Comparison of ENCODE assay signal across 17 cellular contexts in the genomic region with DNA sequence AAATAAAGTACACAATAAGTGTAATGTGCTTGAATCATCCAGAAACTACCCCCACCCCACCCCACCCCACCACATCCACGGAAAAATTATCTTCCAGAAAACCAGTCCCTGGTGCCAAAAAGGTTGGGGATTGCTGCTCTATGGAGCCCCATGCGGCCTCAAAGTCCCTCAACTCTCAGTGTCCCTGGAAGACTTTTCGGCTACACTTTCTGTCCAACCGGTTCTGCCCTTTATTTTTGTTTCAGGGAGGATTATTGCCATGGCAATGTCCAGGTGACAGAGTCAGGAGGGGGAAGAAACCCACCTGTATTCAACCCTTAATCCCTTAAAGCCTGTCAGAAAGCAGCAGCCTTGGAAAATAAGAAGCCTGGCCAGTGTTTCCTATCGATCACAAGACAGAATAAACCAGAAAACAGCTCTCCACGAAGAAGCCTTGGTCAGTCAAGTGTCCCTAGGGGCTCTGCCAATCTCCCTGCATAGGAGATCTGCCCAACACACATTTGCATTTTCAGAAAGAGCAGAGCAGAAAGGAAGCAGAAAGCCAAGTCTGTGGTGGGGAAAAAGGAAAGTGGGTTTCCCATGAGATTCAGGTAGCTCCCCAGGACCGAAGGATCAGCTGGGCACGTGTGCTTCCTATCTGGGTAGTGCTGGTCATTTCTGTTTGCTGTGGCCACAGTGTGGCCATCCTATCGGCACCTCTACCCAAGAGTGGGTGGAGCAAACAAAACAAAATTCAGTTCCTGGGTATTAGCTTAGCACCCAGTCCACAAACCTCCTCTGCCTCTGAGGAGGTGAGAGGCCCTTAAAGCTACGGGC.
DNase-seq lines count a peak whose midpoint lies in the region; ATAC-seq, FAIRE-seq and TF ChIP-seq lines count a peak whose summit lies in the region.
"Had no signal": no experiment of that assay in that cellular context is flagged by ENCODE, and none has a peak within 500 bp of the region (broad histone marks: within the 10 kb centered on the region; RNA-seq: fewer than 3 reads in every experiment).

No MANE protein-coding gene starts in this region.

- no peak for TF ChIP-seq CTCF in D721Med (IDR thresholded peaks at IDR 0.05; ENCODE audit: insufficient read depth, missing control alignments)

- ATAC-seq in GM19395 (IDR thresholded peaks at IDR 0.05; ENCODE audit: unreplicated experiment) (peak; percentile 29), HG03432 (IDR thresholded peaks at IDR 0.05; ENCODE audit: unreplicated experiment) (peak; percentile 43)
- no peak for ATAC-seq in stimulated activated naive CD8-positive, alpha-beta T cell treated with anti-CD3 and anti-CD28 coated beads, Interleukin-15, amount 100 ng/mL, for 72 hours
- ATAC-seq: heart left ventricle, T-cell had no signal

- DNase-seq in epithelial cell of prostate (ENCODE audit: low read depth, low spot score): no peak
- no peak for DNase-seq in kidney tubule cell (ENCODE audit: low spot score)
- no peak for DNase-seq in D721Med (ENCODE audit: insufficient read length, low spot score)
- no peak for DNase-seq in stimulated activated naive CD8-positive, alpha-beta T cell treated with anti-CD3 and anti-CD28 coated beads, Interleukin-15, amount 100 ng/mL, for 72 hours
- DNase-seq: activated CD4-positive, alpha-beta T cell treated with anti-CD3 and anti-CD28 coated beads for 4 hours; CD8-positive, alpha-beta memory T cell; heart left ventricle; left ventricle myocardium inferior; NCI-H2029; T-cell had no signal

- no peaks in the 10 kb centered on the region for H3K4me1 Mint-ChIP-seq in stimulated activated naive CD8-positive, alpha-beta T cell treated with anti-CD3 and anti-CD28 coated beads, Interleukin-15, amount 100 ng/mL, for 72 hours
- H3K4me1 Mint-ChIP-seq: CD8-positive, alpha-beta memory T cell; T-cell had no signal

- H3K4me3 Mint-ChIP-seq in stimulated activated naive CD8-positive, alpha-beta T cell treated with anti-CD3 and anti-CD28 coated beads, Interleukin-15, amount 100 ng/mL, for 72 hours: no peak overlapping the region
- H3K4me3 Mint-ChIP-seq: CD8-positive, alpha-beta memory T cell; neural progenitor cell; T-cell had no signal

- H3K27ac ChIP-seq in epithelial cell of prostate (peak overlapping the region; percentile 97), temporal lobe (ENCODE audit: low read depth, low read length) (peak overlapping the region; percentile 4)
- H3K27ac ChIP-seq: heart left ventricle, KMS-11, left ventricle myocardium inferior, neural progenitor cell, thoracic aorta had no signal

- no peak overlapping the region for H3K27ac Mint-ChIP-seq in stimulated activated naive CD8-positive, alpha-beta T cell treated with anti-CD3 and anti-CD28 coated beads, Interleukin-15, amount 100 ng/mL, for 72 hours
- H3K27ac Mint-ChIP-seq: activated T-helper 2 cell treated with anti-CD3 and anti-CD28 coated beads, Interferon-gamma antibody, Interleukin-2, Interleukin-4, amounts not matched to agents 10 μg/mL and 5 μg/mL and 100 μg/mL, durations not matched to agents 14 hours and 24 hours and 36 hours; CD8-positive, alpha-beta memory T cell; neural progenitor cell; T-cell had no signal

- no peaks in the 10 kb centered on the region for H3K9me3 Mint-ChIP-seq in stimulated activated naive CD8-positive, alpha-beta T cell treated with anti-CD3 and anti-CD28 coated beads, Interleukin-15, amount 100 ng/mL, for 72 hours
- H3K9me3 Mint-ChIP-seq: activated T-helper 2 cell treated with anti-CD3 and anti-CD28 coated beads, Interferon-gamma antibody, Interleukin-2, Interleukin-4, amounts not matched to agents 10 μg/mL and 5 μg/mL and 100 μg/mL, durations not matched to agents 14 hours and 24 hours and 36 hours; CD8-positive, alpha-beta memory T cell; T-cell had no signal

- FAIRE-seq in D721Med (lab: Jason Lieb, UNC): no peak

- H3K27me3 Mint-ChIP-seq in stimulated activated naive CD8-positive, alpha-beta T cell treated with anti-CD3 and anti-CD28 coated beads, Interleukin-15, amount 100 ng/mL, for 72 hours: peaks cover 30% of the 10 kb centered on the region
